15 cellular contexts compared by ENCODE assay signal in genomic region chr1:150408800-150409199, GRCh38. TPM values are rescaled to one million over a fixed set of nuclear protein-coding genes. Genes with fewer than 3 reads are reported as not detected.
A peak's percentile ranks its signal among the peaks of the same experiment; 100 is the strongest.
DNase-seq lines count a peak whose midpoint lies in the region; ATAC-seq, FAIRE-seq and TF ChIP-seq lines count a peak whose summit lies in the region.
"Had no signal": no experiment of that assay in that cellular context is flagged by ENCODE, and none has a peak within 500 bp of the region (broad histone marks: within the 10 kb centered on the region; RNA-seq: fewer than 3 reads in every experiment).

No MANE protein-coding gene starts in this region.

- H4K20me1 ChIP-seq in HepG2 (ENCODE audit: insufficient read depth, low read length): peaks cover 42% of the 10 kb centered on the region

- 9% methylated on average over 2 of the region's 2 CpGs for WGBS in HepG2 (ENCODE audit: low lambda C conversion rate)
- WGBS in right lobe of liver (ENCODE audit: insufficient coverage, low coverage, low lambda C conversion rate, missing lambda C conversion rate): 29% methylated on average over 2 of the region's 2 CpGs

- in situ Hi-C loops in HepG2 (cut with HindIII; ENCODE audit: extremely low pct_ligation_motif_present, low pct_unique_long_range_greater_than_20kb): no loop called here

- intact Hi-C loops in HepG2 (cut with micrococcal nuclease; ENCODE audit: unreplicated experiment) (loop anchor here (10.0 kb wide), 1 partner anchor 84 kb away; the partner anchor contains the start of gene PRPF3), right lobe of liver (cut with DNase I) (no loop called here)

- H3K27ac Mint-ChIP-seq in T-helper 17 cell (peak overlapping the region; percentile 66), mesothelial cell of epicardium (peak overlapping the region; percentile 14)
- H3K27ac Mint-ChIP-seq: B cell; CD8-positive, alpha-beta T cell had no signal

- H3K36me3 ChIP-seq in HepG2 (replicated peaks in 1 of 2; ENCODE audit: control insufficient read depth in 1 of 2, insufficient read depth in 2 of 2, low read length in 2 of 2) (no peaks in the 10 kb centered on the region), right lobe of liver (no peaks in the 10 kb centered on the region)

- TF ChIP-seq CTCF in HepG2 (CRISPR knock-in tag; IDR thresholded peaks at IDR 0.05) (no peak), right lobe of liver (IDR thresholded peaks at IDR 0.05) (no peak), mesothelial cell of epicardium (IDR thresholded peaks at IDR 0.05; ENCODE audit: unreplicated experiment) (no peak)

- H3K79me2 ChIP-seq in HepG2 (ENCODE audit: insufficient read depth, low read length): peaks cover 85% of the 10 kb centered on the region

- no peaks in the 10 kb centered on the region for H3K9me3 Mint-ChIP-seq in mesothelial cell of epicardium
- H3K9me3 Mint-ChIP-seq: CD8-positive, alpha-beta T cell; IgD-negative memory B cell had no signal

- no peak for TF ChIP-seq EP300 in HepG2 (IDR thresholded peaks at IDR 0.05; ENCODE audit: low read depth in 2 of 2, low read length in 2 of 2)
- no peak for TF ChIP-seq EP300 in HepG2 (CRISPR knock-in tag; IDR thresholded peaks at IDR 0.05; ENCODE audit: borderline replicate concordance)

- peaks cover 85% of the 10 kb centered on the region for H3K4me1 ChIP-seq in HepG2 (ENCODE audit: insufficient read depth, low read length)
- H3K4me1 ChIP-seq in right lobe of liver: peaks cover 0 to 41% (median 20%) of the 10 kb centered on the region in 4 donors

- peak; percentile 18 for FAIRE-seq in HepG2 (lab: Jason Lieb, UNC)
- FAIRE-seq in GM12892 (lab: Jason Lieb, UNC): no peak
- FAIRE-seq: H54 had no signal

- BruUV-seq in HepG2 (replicated peaks; lab: Mats Ljungman, UMichigan): no TSS peak

- no peak for DNase-seq in HepG2 (ENCODE audit: low spot score)
- no peak for DNase-seq in right lobe of liver
- no peak for DNase-seq in T-helper 17 cell
- no peak for DNase-seq in mesothelial cell of epicardium (ENCODE audit: low spot score in 2 of 2, unreplicated experiment in 2 of 2)
- DNase-seq in GM12892 (ENCODE audit: insufficient read length): no peak
- no peak for DNase-seq in CD1c-positive myeloid dendritic cell (ENCODE audit: extremely low spot score)
- DNase-seq: CD8-positive, alpha-beta T cell; COR-L47; DMS53; GF-D8 had no signal

- H3K27ac ChIP-seq in HepG2 (ENCODE audit: extremely low read length, insufficient read depth, low read length) (peak overlapping the region; percentile 75), right lobe of liver (peak overlapping the region in 1 of 3 donors; percentile 75)
- H3K27ac ChIP-seq: C4-2B had no signal

- POLR2A ChIA-PET in HepG2 (lab: Yijun Ruan, JAX): interaction anchor here (2.7 kb wide), 1 partner anchor 45 kb away, joined by 27 read pairs; the partner anchor contains the start of gene RPRD2

- H3K4me3 Mint-ChIP-seq in T-helper 17 cell (no peak overlapping the region), mesothelial cell of epicardium (no peak overlapping the region)
- H3K4me3 Mint-ChIP-seq: B cell; CD8-positive, alpha-beta T cell had no signal

- H3K36me3 Mint-ChIP-seq in T-helper 17 cell (ENCODE audit: low read depth): no peaks in the 10 kb centered on the region
- H3K36me3 Mint-ChIP-seq in mesothelial cell of epicardium: peaks cover 2% of the 10 kb centered on the region

- no peak for TF ChIP-seq RAD21 in HepG2 (CRISPR knock-in tag; IDR thresholded peaks at IDR 0.05)

- H2AFZ ChIP-seq in HepG2 (ENCODE audit: low read length): no peak overlapping the region

- no peak overlapping the region for H3K9ac ChIP-seq in HepG2 (ENCODE audit: insufficient read depth, low read depth, low read length)

- H3K27me3 Mint-ChIP-seq in T-helper 17 cell (no peaks in the 10 kb centered on the region), mesothelial cell of epicardium (ENCODE audit: low read depth) (no peaks in the 10 kb centered on the region)
- H3K27me3 Mint-ChIP-seq: B cell, IgD-negative memory B cell had no signal

- H3K27me3 ChIP-seq in HepG2 (ENCODE audit: control insufficient read depth in 1 of 2, insufficient read depth in 2 of 2, low read length in 2 of 2): no peaks in the 10 kb centered on the region
- H3K27me3 ChIP-seq in right lobe of liver: no peaks in the 10 kb centered on the region

- H3K9me3 ChIP-seq in HepG2 (ENCODE audit: low read length) (no peaks in the 10 kb centered on the region), right lobe of liver (no peaks in the 10 kb centered on the region), T-helper 17 cell (ENCODE audit: control insufficient read depth, low read length, poor library complexity, severe bottlenecking) (no peaks in the 10 kb centered on the region)

- peak overlapping the region in 2 of 3 experiments; percentile 38 to 46; a peak in 2 of 6 replicates for H3K4me3 ChIP-seq in HepG2 (replicated peaks in 1 of 3; ENCODE audit: insufficient read depth in 1 of 3, low read depth in 2 of 3, low read length in 3 of 3)
- H3K4me3 ChIP-seq in right lobe of liver: no peak overlapping the region

- peaks cover 40% of the 10 kb centered on the region for H3K4me1 Mint-ChIP-seq in T-helper 17 cell
- peaks cover 7% of the 10 kb centered on the region for H3K4me1 Mint-ChIP-seq in mesothelial cell of epicardium

- ATAC-seq in HepG2 (no peak), right lobe of liver (no peak), T-helper 17 cell (no peak), HG02870 (IDR thresholded peaks at IDR 0.05; ENCODE audit: unreplicated experiment) (no peak)
- ATAC-seq: CD8-positive, alpha-beta T cell had no signal

- TF ChIP-seq POLR2A in HepG2 (IDR thresholded peaks at IDR 0.05; ENCODE audit: insufficient read depth in 1 of 2, low read depth in 2 of 2, low read length in 2 of 2): no peak
- TF ChIP-seq POLR2A in right lobe of liver (IDR thresholded peaks at IDR 0.05): no peak
- TF ChIP-seq POLR2A in GM12892 (IDR thresholded peaks at IDR 0.05; ENCODE audit: low read depth, low read length): no peak

- CTCF ChIA-PET in HepG2 (lab: Yijun Ruan, JAX; ENCODE audit: low intra/inter-chr PET ratio, low total read pairs): no interaction called here

- peak overlapping the region; percentile 75 for H3K4me2 ChIP-seq in HepG2 (ENCODE audit: low read depth, low read length)

TF ChIP-seq in HepG2, 621 proteins besides CTCF, POLR2A, EP300 and RAD21 (continues in another document):
- no peak for TF ChIP-seq MXI1 (IDR thresholded peaks at IDR 0.05; ENCODE audit: borderline replicate concordance, low read depth, low read length)
- TF ChIP-seq FOXJ3 (CRISPR knock-in tag; IDR thresholded peaks at IDR 0.05; ENCODE audit: borderline replicate concordance): no peak
- TF ChIP-seq TFAP4 (IDR thresholded peaks at IDR 0.05; ENCODE audit: borderline replicate concordance, low read depth): peak; percentile 72
- no peak for TF ChIP-seq ZC3H4 (CRISPR knock-in tag; IDR thresholded peaks at IDR 0.05; ENCODE audit: borderline replicate concordance)

RNA-seq across cellular contexts. Expression of gene RPRD2, which starts 44.9 kb away (rescaled TPM):
- total RNA-seq in HepG2 (2016; rRNA removed; fragmentation: Illumina TruSeq; extraction: Trizol) (8.0 and 12.2 TPM in 2 replicates), right lobe of liver (10 to 100 TPM in 4 of 6 experiments, 1 to 10 TPM in 2; 8.9 to 17.5 (median 11.0) TPM), T-helper 17 cell (10 to 100 TPM; 36.2 to 38.7 TPM), mesothelial cell of epicardium (38.5 to 40.5 TPM (median 39.9 TPM) in 3 replicates)
- total RNA-seq in HepG2 (2016; cell fraction: cytosol; rRNA removed; fragmentation: Illumina TruSeq; extraction: Trizol; ENCODE audit: low read depth): 4.7 and 5.9 TPM in 2 replicates
- 7.4 and 10.7 TPM in 2 replicates for total RNA-seq in HepG2 (2016; cell fraction: insoluble cytoplasmic fraction; rRNA removed; fragmentation: Illumina TruSeq; extraction: Trizol)
- 5.9 and 6.6 TPM in 2 replicates for total RNA-seq in HepG2 (2016; cell fraction: membrane; rRNA removed; fragmentation: Illumina TruSeq; extraction: Trizol)
- 14.7 and 15.3 TPM in 2 replicates for total RNA-seq in HepG2 (2016; cell fraction: nucleus; rRNA removed; fragmentation: Illumina TruSeq; extraction: Trizol)
- 8.8 and 8.9 TPM in 2 replicates for polyA plus RNA-seq in HepG2 (2011; rRNA removed)
- polyA plus RNA-seq in HepG2 (2011; cell fraction: cytosol; rRNA removed): 4.3 and 5.0 TPM in 2 replicates
- polyA plus RNA-seq in HepG2 (2011; cell fraction: nucleus; rRNA removed): 8.2 and 8.6 TPM in 2 replicates
- 8.0 and 10.3 TPM in 2 replicates for polyA plus RNA-seq in HepG2 (2012)
- polyA plus RNA-seq in HepG2 (2016; cell fraction: cytosol; fragmentation: Illumina TruSeq; extraction: Trizol; ENCODE audit: low read depth): 0.62 and 0.84 TPM in 2 replicates
- polyA plus RNA-seq in HepG2 (2016; cell fraction: insoluble cytoplasmic fraction; fragmentation: Illumina TruSeq; extraction: Trizol; ENCODE audit: low read depth): 12.1 and 15.1 TPM in 2 replicates
- 2.4 and 3.2 TPM in 2 replicates for polyA plus RNA-seq in HepG2 (2016; cell fraction: membrane; fragmentation: Illumina TruSeq; extraction: Trizol; ENCODE audit: low read depth)
- 11.6 and 13.0 TPM in 2 replicates for polyA plus RNA-seq in HepG2 (2016; cell fraction: nucleus; fragmentation: Illumina TruSeq; extraction: Trizol; ENCODE audit: insufficient read depth, low read depth)
- polyA minus RNA-seq in HepG2 (2011; rRNA and poly(A)+ RNA removed; ENCODE audit: low replicate concordance): 10.8 and 24.5 TPM in 2 replicates
- polyA minus RNA-seq in HepG2 (2011; cell fraction: cytosol; rRNA and poly(A)+ RNA removed): 8.4 and 10.9 TPM in 2 replicates
- 25.5 and 29.1 TPM in 2 replicates for polyA minus RNA-seq in HepG2 (2011; cell fraction: nucleus; rRNA and poly(A)+ RNA removed)
- polyA plus RNA-seq in GM12892 (2012; ENCODE audit: missing spikeins): 9.0 TPM

Comparison
In these comparisons a context has a peak if more than half of its experiments do, and no peak if none do; other contexts are left out.
1. H3K4me3 ChIP-seq: peak in HepG2 (2 of 3); none in right lobe of liver (0 of 3).